ENCODE assay signal across 1 cellular context in the genomic region with DNA sequence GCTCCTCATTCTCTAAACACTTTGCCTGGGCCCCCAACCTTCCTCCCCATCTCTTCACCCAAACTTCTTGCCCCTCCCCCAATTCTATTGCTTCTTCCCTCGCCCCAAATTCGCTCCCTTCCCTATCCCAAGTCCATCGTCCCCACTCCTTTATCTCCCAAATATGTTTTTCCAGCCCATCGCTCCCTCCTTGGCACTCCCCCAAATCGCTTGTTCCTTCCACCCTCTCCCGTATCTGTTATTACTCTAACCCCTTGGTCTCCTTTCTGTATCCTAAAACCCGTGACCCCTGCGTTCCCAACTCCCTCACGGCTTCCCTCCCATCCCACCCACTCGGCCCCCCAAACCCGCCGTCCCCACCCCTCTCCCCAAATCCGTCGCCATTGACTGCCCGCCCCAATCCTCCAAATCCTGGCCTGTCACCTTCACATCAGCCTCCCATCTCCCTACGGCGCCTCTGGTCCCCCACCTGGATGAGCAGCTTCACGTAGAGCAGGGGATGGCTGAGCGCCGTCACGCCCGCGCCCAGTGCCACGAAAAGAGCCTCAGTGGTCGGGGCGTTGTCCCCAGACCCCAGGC.
TF ChIP-seq lines count a peak whose summit lies in the region.

No MANE protein-coding gene starts in this region.

TF ChIP-seq in GM12878, 131 proteins besides CTCF, POLR2A, EP300 and RAD21:
- TF ChIP-seq RAD51 (IDR thresholded peaks at IDR 0.05) (no peak), ESRRA (IDR thresholded peaks at IDR 0.05; ENCODE audit: low read length) (no peak)
- TF ChIP-seq, protein P1, sequence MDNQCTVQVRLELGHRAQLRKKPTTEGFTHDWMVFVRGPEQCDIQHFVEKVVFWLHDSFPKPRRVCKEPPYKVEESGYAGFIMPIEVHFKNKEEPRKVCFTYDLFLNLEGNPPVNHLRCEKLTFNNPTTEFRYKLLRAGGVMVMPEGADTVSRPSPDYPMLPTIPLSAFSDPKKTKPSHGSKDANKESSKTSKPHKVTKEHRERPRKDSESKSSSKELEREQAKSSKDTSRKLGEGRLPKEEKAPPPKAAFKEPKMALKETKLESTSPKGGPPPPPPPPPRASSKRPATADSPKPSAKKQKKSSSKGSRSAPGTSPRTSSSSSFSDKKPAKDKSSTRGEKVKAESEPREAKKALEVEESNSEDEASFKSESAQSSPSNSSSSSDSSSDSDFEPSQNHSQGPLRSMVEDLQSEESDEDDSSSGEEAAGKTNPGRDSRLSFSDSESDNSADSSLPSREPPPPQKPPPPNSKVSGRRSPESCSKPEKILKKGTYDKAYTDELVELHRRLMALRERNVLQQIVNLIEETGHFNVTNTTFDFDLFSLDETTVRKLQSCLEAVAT (IDR thresholded peaks at IDR 0.05) = peak; percentile 37; the same call in 1 of the 2 replicates
